ENCODE assay signal across 14 cellular contexts in genomic region chr17:83185023-83186002, GRCh38.
DNase-seq lines count a peak whose midpoint lies in the region; ATAC-seq and TF ChIP-seq lines count a peak whose summit lies in the region.
"Had no signal": no experiment of that assay in that cellular context is flagged by ENCODE, and none has a peak within 500 bp of the region (broad histone marks: within the 10 kb centered on the region; RNA-seq: fewer than 3 reads in every experiment).

No MANE protein-coding gene starts in this region.

- no peaks in the 10 kb centered on the region for H3K27me3 ChIP-seq in brain microvascular endothelial cell (replicated peaks)
- H3K27me3 ChIP-seq: thyroid gland had no signal

- CTCF ChIA-PET in activated naive CD4-positive, alpha-beta T cell treated with anti-CD3 and anti-CD28 coated beads for 36 hours (lab: Charles Lee): interaction anchor here (0.9 kb wide), 2 partner anchors 15 to 114 kb away, joined by 3 read pairs; no protein-coding TSS in a partner anchor
- CTCF ChIA-PET in activated naive CD4-positive, alpha-beta T cell treated with anti-CD3 and anti-CD28 coated beads, Interleukin-2, amount 10 ng/mL, durations not matched to agents 7 days and 5 days (lab: Charles Lee): interaction anchor here (1.1 kb wide), 1 partner anchor 14 kb away, joined by 3 read pairs; no protein-coding TSS in a partner anchor

- H3K4me1 Mint-ChIP-seq in activated naive CD4-positive, alpha-beta T cell treated with anti-CD3 and anti-CD28 coated beads for 36 hours (ENCODE audit: low read depth): no peaks in the 10 kb centered on the region
- peaks cover 11% of the 10 kb centered on the region for H3K4me1 Mint-ChIP-seq in activated naive CD4-positive, alpha-beta T cell treated with anti-CD3 and anti-CD28 coated beads, Interleukin-2, amount 10 ng/mL, durations not matched to agents 7 days and 5 days
- H3K4me1 Mint-ChIP-seq: stimulated activated memory B cell treated with anti-CD40 and anti-IgM and Interleukin-4, amounts not matched to agents 10 μg/mL and 1 μg/mL and 100 μg/mL, for 72 hours had no signal

- no peak overlapping the region for H3K27ac Mint-ChIP-seq in activated naive CD4-positive, alpha-beta T cell treated with anti-CD3 and anti-CD28 coated beads for 36 hours
- no peak overlapping the region for H3K27ac Mint-ChIP-seq in activated naive CD4-positive, alpha-beta T cell treated with anti-CD3 and anti-CD28 coated beads, Interleukin-2, amount 10 ng/mL, durations not matched to agents 7 days and 5 days
- H3K27ac Mint-ChIP-seq: CD8-positive, alpha-beta T cell; stimulated activated memory B cell treated with anti-CD40 and anti-IgM and Interleukin-4, amounts not matched to agents 10 μg/mL and 1 μg/mL and 100 μg/mL, for 72 hours had no signal

- no peaks in the 10 kb centered on the region for H3K36me3 Mint-ChIP-seq in activated naive CD4-positive, alpha-beta T cell treated with anti-CD3 and anti-CD28 coated beads for 36 hours (ENCODE audit: low read depth)
- H3K36me3 Mint-ChIP-seq in activated naive CD4-positive, alpha-beta T cell treated with anti-CD3 and anti-CD28 coated beads, Interleukin-2, amount 10 ng/mL, durations not matched to agents 7 days and 5 days: no peaks in the 10 kb centered on the region
- H3K36me3 Mint-ChIP-seq: CD8-positive, alpha-beta T cell had no signal

- intact Hi-C loops in activated naive CD4-positive, alpha-beta T cell treated with anti-CD3 and anti-CD28 coated beads for 36 hours (cut with micrococcal nuclease): no loop called here

- DNase-seq in activated naive CD4-positive, alpha-beta T cell treated with anti-CD3 and anti-CD28 coated beads for 36 hours: peak; percentile 1
- DNase-seq in activated naive CD4-positive, alpha-beta T cell treated with anti-CD3 and anti-CD28 coated beads, Interleukin-2, amount 10 ng/mL, durations not matched to agents 7 days and 5 days: no peak
- DNase-seq in cerebellum (ENCODE audit: low spot score) (peak; percentile 63), mucosa of gallbladder (ENCODE audit: low spot score) (peak; percentile 8), ureter (ENCODE audit: low spot score) (peak; percentile 36), HPDE6-E6E7 (ENCODE audit: extremely low spot score) (no peak), brain microvascular endothelial cell (no peak)
- DNase-seq: effector CD4-positive, alpha-beta T cell; NCI-H2171; NCI-H748 treated with DMSO at 0.1 percent for 48 hours; thyroid gland had no signal

- no peak for ATAC-seq in GM21381 (IDR thresholded peaks at IDR 0.05; ENCODE audit: unreplicated experiment)
- ATAC-seq: CD8-positive, alpha-beta T cell; stimulated activated memory B cell treated with anti-CD40 and anti-IgM and Interleukin-4, amounts not matched to agents 10 μg/mL and 1 μg/mL and 100 μg/mL, for 72 hours had no signal

- TF ChIP-seq CTCF in brain microvascular endothelial cell (IDR thresholded peaks at IDR 0.05; ENCODE audit: low read depth, low read length, missing control alignments): no peak

- no peaks in the 10 kb centered on the region for H3K9me3 Mint-ChIP-seq in activated naive CD4-positive, alpha-beta T cell treated with anti-CD3 and anti-CD28 coated beads for 36 hours
- no peaks in the 10 kb centered on the region for H3K9me3 Mint-ChIP-seq in activated naive CD4-positive, alpha-beta T cell treated with anti-CD3 and anti-CD28 coated beads, Interleukin-2, amount 10 ng/mL, durations not matched to agents 7 days and 5 days

- no peak overlapping the region for H3K27ac ChIP-seq in brain microvascular endothelial cell

- H3K4me3 Mint-ChIP-seq in activated naive CD4-positive, alpha-beta T cell treated with anti-CD3 and anti-CD28 coated beads for 36 hours: no peak overlapping the region
- no peak overlapping the region for H3K4me3 Mint-ChIP-seq in activated naive CD4-positive, alpha-beta T cell treated with anti-CD3 and anti-CD28 coated beads, Interleukin-2, amount 10 ng/mL, durations not matched to agents 7 days and 5 days
- H3K4me3 Mint-ChIP-seq: CD8-positive, alpha-beta T cell; stimulated activated memory B cell treated with anti-CD40 and anti-IgM and Interleukin-4, amounts not matched to agents 10 μg/mL and 1 μg/mL and 100 μg/mL, for 72 hours had no signal

- no peak overlapping the region for H3K4me3 ChIP-seq in brain microvascular endothelial cell (ENCODE audit: low read depth, low read length)
- H3K4me3 ChIP-seq: thyroid gland had no signal

- no peaks in the 10 kb centered on the region for H3K27me3 Mint-ChIP-seq in activated naive CD4-positive, alpha-beta T cell treated with anti-CD3 and anti-CD28 coated beads for 36 hours (ENCODE audit: low read depth)
- peaks cover 36% of the 10 kb centered on the region for H3K27me3 Mint-ChIP-seq in activated naive CD4-positive, alpha-beta T cell treated with anti-CD3 and anti-CD28 coated beads, Interleukin-2, amount 10 ng/mL, durations not matched to agents 7 days and 5 days
- H3K27me3 Mint-ChIP-seq: stimulated activated memory B cell treated with anti-CD40 and anti-IgM and Interleukin-4, amounts not matched to agents 10 μg/mL and 1 μg/mL and 100 μg/mL, for 72 hours had no signal

- in situ Hi-C loops in brain microvascular endothelial cell (cut with HindIII; ENCODE audit: low pct_ligation_motif_present, low sequenced_read_pairs): no loop called here

- no peaks in the 10 kb centered on the region for H3K36me3 ChIP-seq in brain microvascular endothelial cell (replicated peaks)
- H3K36me3 ChIP-seq: thyroid gland had no signal

Comparison
In these comparisons a context has a peak if more than half of its experiments do, and no peak if none do; other contexts are left out.
1. DNase-seq: peak in activated naive CD4-positive, alpha-beta T cell treated with anti-CD3 and anti-CD28 coated beads for 36 hours (single experiment), cerebellum (single experiment), mucosa of gallbladder (single experiment) and ureter (single experiment); none in activated naive CD4-positive, alpha-beta T cell treated with anti-CD3 and anti-CD28 coated beads, Interleukin-2, amount 10 ng/mL, durations not matched to agents 7 days and 5 days (single experiment), HPDE6-E6E7 (single experiment) and brain microvascular endothelial cell (single experiment).